Comparison of ENCODE assay signal across 17 cellular contexts in the genomic region with DNA sequence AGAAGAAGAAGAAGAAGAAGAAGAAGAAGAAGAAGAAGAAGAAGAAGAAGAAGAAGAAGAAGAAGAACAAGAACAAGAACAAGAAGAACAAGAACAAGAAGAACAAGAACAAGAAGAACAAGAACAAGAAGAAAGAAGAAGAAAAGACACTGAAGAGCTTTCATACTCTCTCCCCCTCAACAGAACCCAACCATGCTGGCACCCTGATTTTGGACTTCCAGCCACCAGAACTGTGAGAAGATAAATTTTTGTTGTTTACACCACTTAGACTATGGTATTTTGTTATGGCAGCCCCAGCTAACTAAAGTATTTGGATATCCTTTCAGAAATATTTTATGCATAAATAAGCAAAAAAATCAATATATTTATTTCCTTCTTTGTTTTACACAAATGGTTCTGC. TPM values are rescaled to one million over a fixed set of nuclear protein-coding genes. Genes with fewer than 3 reads are reported as not detected.
"Had no signal": no experiment of that assay in that cellular context is flagged by ENCODE, and none has a peak within 500 bp of the region (broad histone marks: within the 10 kb centered on the region; RNA-seq: fewer than 3 reads in every experiment).

No MANE protein-coding gene starts in this region.

RNA-seq across cellular contexts. Expression of a gene that starts 36.1 kb away (rescaled TPM):
- total RNA-seq: activated B cell treated with CpG ODN at 0.5 μM for 24 hours; activated CD4-positive, alpha-beta memory T cell treated with anti-CD3 and anti-CD28 coated beads for 36 hours; activated CD4-positive, alpha-beta T cell treated with anti-CD3 and anti-CD28 coated beads, Interleukin-2, amount 10 ng/mL, durations not matched to agents 24 days and 14 days; activated CD8-positive, alpha-beta memory T cell treated with anti-CD3 and anti-CD28 coated beads for 36 hours; activated CD8-positive, alpha-beta T cell treated with anti-CD3 and anti-CD28 coated beads for 36 hours; activated naive CD4-positive, alpha-beta T cell treated with anti-CD3 and anti-CD28 coated beads for 36 hours; activated naive CD4-positive, alpha-beta T cell treated with anti-CD3 and anti-CD28 coated beads, Interleukin-2, amount 50 U/mL, for 72 hours; activated naive CD8-positive, alpha-beta T cell treated with anti-CD3 and anti-CD28 coated beads for 36 hours; activated T-cell treated with anti-CD3 and anti-CD28 coated beads, Interleukin-2, amount 50 U/mL, for 4 hours; activated T-cell treated with anti-CD3 and anti-CD28 coated beads, Interleukin-2, amount 50 U/mL, for 72 hours; activated T-helper 1 cell treated with anti-CD3 and anti-CD28 coated beads, Interleukin-12 subunit alpha, Interleukin-12 subunit beta, Interleukin-2, Interleukin-4 antibody, amounts not matched to agents 30 ng/mL and 10 ng/mL and 1 ng/mL, durations not matched to agents 14 hours and 24 hours and 36 hours; activated T-helper 17 cell treated with anti-CD3 and anti-CD28 coated beads, Interleukin-2, amount 50 U/mL, for 72 hours; astrocyte; body of pancreas; cardiac septum; T-helper 17 cell had no signal
- polyA plus RNA-seq: adrenal gland had no signal
